Comparison of ENCODE assay signal across 2 cellular contexts in genomic region chr5:141485305-141486055, GRCh38.
TF ChIP-seq lines count a peak whose summit lies in the region.

No MANE protein-coding gene starts in this region.

TF ChIP-seq in IMR-90, 13 proteins besides CTCF, POLR2A, EP300 and RAD21:
- TF ChIP-seq ELK1 (IDR thresholded peaks at IDR 0.05; ENCODE audit: borderline replicate concordance, low read depth, low read length) (no peak), FOS (IDR thresholded peaks at IDR 0.05; ENCODE audit: low read depth, low read length) (no peak), MXI1 (IDR thresholded peaks at IDR 0.05; ENCODE audit: borderline replicate concordance, low read depth, low read length) (no peak)

TF ChIP-seq in endothelial cell of umbilical vein, 7 proteins besides CTCF, POLR2A, EP300 and RAD21:
- TF ChIP-seq MYC (IDR thresholded peaks at IDR 0.05; ENCODE audit: low read depth, low read length), result no peak
- no peak for TF ChIP-seq JUN (IDR thresholded peaks at IDR 0.05; ENCODE audit: borderline replicate concordance, insufficient read depth, insufficient read length, low read depth)
- no peak for TF ChIP-seq POLR2AphosphoS5 (IDR thresholded peaks at IDR 0.05; ENCODE audit: insufficient read depth, low read depth, low read length)
- TF ChIP-seq FOS (IDR thresholded peaks at IDR 0.05; ENCODE audit: borderline replicate concordance, insufficient read depth, low read length), result no peak
